13 cellular contexts compared by ENCODE assay signal in the genomic region with DNA sequence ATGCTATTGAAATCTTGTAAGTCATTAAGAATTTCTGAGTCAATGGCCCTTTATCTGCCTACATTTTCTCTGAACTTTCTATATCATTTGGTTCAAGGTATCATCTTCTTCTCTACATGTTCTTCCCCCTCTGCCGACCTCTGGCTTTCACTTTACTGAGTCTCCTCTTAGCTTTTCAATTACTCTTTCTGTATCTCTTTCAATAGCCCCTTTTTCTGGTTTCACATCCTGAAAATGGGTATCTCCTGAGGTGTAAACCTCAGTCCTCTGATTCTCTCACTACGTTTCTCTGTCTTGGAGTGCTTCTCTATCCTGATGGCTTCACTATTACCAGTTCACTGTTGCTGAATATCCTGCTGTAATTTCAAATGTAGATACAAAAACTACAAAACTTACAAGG.
DNase-seq lines count a peak whose midpoint lies in the region; ATAC-seq lines count a peak whose summit lies in the region.
"Had no signal": no experiment of that assay in that cellular context is flagged by ENCODE, and none has a peak within 500 bp of the region (broad histone marks: within the 10 kb centered on the region; RNA-seq: fewer than 3 reads in every experiment).

No MANE protein-coding gene starts in this region.

- no peaks in the 10 kb centered on the region for H3K9me3 Mint-ChIP-seq in activated CD4-positive, alpha-beta T cell treated with anti-CD3 and anti-CD28 coated beads, Interleukin-2, amount 10 ng/mL, durations not matched to agents 24 days and 14 days
- H3K9me3 Mint-ChIP-seq: activated T-cell treated with anti-CD3 and anti-CD28 coated beads, Interleukin-2, amount 50 U/mL, for 4 hours; mesothelial cell of epicardium had no signal

- ATAC-seq in GM21576 (IDR thresholded peaks at IDR 0.05; ENCODE audit: unreplicated experiment) (peak; percentile 95), HG03159 (IDR thresholded peaks at IDR 0.05; ENCODE audit: unreplicated experiment) (peak; percentile 97), GM19328 (IDR thresholded peaks at IDR 0.05; ENCODE audit: unreplicated experiment) (no peak)
- ATAC-seq in stimulated activated naive CD8-positive, alpha-beta T cell treated with anti-CD3 and anti-CD28 coated beads, Interleukin-15, Interleukin-2, amounts not matched to agents 100 U/mL and 50 U/mL, for 24 hours, result peak; percentile 47
- ATAC-seq: activated T-cell treated with anti-CD3 and anti-CD28 coated beads, Interleukin-2, amount 50 U/mL, for 4 hours; heart left ventricle had no signal

- DNase-seq in activated CD4-positive, alpha-beta T cell treated with anti-CD3 and anti-CD28 coated beads, Interleukin-2, amount 10 ng/mL, durations not matched to agents 24 days and 14 days, result no peak
- no peak for DNase-seq in activated CD4-positive, alpha-beta T cell treated with anti-CD3 and anti-CD28 coated beads, Interleukin-2, amount 50 U/mL, for 48 hours
- no peak for DNase-seq in stimulated activated naive CD8-positive, alpha-beta T cell treated with anti-CD3 and anti-CD28 coated beads, Interleukin-15, Interleukin-2, amounts not matched to agents 100 U/mL and 50 U/mL, for 24 hours
- DNase-seq in COR-L47 (lab: John Stamatoyannopoulos, UW), result no peak
- DNase-seq in NCI-H1048 (lab: John Stamatoyannopoulos, UW), result no peak
- DNase-seq: activated T-cell treated with anti-CD3 and anti-CD28 coated beads, Interleukin-2, amount 50 U/mL, for 4 hours; GDM1; heart left ventricle; sigmoid colon had no signal

- intact Hi-C loops in activated CD4-positive, alpha-beta T cell treated with anti-CD3 and anti-CD28 coated beads, Interleukin-2, amount 10 ng/mL, durations not matched to agents 24 days and 14 days (cut with micrococcal nuclease), result no loop called here

- peaks cover 11% of the 10 kb centered on the region for H3K4me1 Mint-ChIP-seq in activated CD4-positive, alpha-beta T cell treated with anti-CD3 and anti-CD28 coated beads, Interleukin-2, amount 10 ng/mL, durations not matched to agents 24 days and 14 days
- H3K4me1 Mint-ChIP-seq: mesothelial cell of epicardium had no signal

- no peaks in the 10 kb centered on the region for H3K27me3 Mint-ChIP-seq in activated CD4-positive, alpha-beta T cell treated with anti-CD3 and anti-CD28 coated beads, Interleukin-2, amount 10 ng/mL, durations not matched to agents 24 days and 14 days

- H3K27ac Mint-ChIP-seq in activated CD4-positive, alpha-beta T cell treated with anti-CD3 and anti-CD28 coated beads, Interleukin-2, amount 10 ng/mL, durations not matched to agents 24 days and 14 days, result peak overlapping the region; percentile 1
- H3K27ac Mint-ChIP-seq: mesothelial cell of epicardium had no signal

- H3K4me3 Mint-ChIP-seq in activated CD4-positive, alpha-beta T cell treated with anti-CD3 and anti-CD28 coated beads, Interleukin-2, amount 10 ng/mL, durations not matched to agents 24 days and 14 days, result no peak overlapping the region
- H3K4me3 Mint-ChIP-seq: activated T-cell treated with anti-CD3 and anti-CD28 coated beads, Interleukin-2, amount 50 U/mL, for 4 hours; mesothelial cell of epicardium had no signal

- H3K36me3 Mint-ChIP-seq in activated CD4-positive, alpha-beta T cell treated with anti-CD3 and anti-CD28 coated beads, Interleukin-2, amount 10 ng/mL, durations not matched to agents 24 days and 14 days (ENCODE audit: low read depth), result peaks cover 36% of the 10 kb centered on the region
- H3K36me3 Mint-ChIP-seq: mesothelial cell of epicardium had no signal
